ENCODE assay signal across 8 cellular contexts in genomic region chr17:29116652-29117439, GRCh38.
DNase-seq lines count a peak whose midpoint lies in the region; ATAC-seq lines count a peak whose summit lies in the region.

No MANE protein-coding gene starts in this region.

- H3K4me1 ChIP-seq in adipocyte (ENCODE audit: control insufficient read depth, insufficient read depth, low read length) = peaks cover 26% of the 10 kb centered on the region

- CTCF ChIA-PET in T-cell (lab: Charles Lee) = interaction anchor here (0.6 to 3.8 kb wide), 30 partner anchors 10 to 1898 kb away, joined by 3 to 74 read pairs (median 5); partner anchors contain the start of genes NEK8 (in 1 of the 2) and PHF12 (in 1 of the 2)

- POLR2A ChIA-PET in T-cell (lab: Charles Lee) = interaction anchor here in 1 of 2 donors (0.5 kb wide), 1 partner anchor 73 kb away, joined by 11 read pairs; no protein-coding TSS in a partner anchor

- intact Hi-C loops in left cardiac atrium (cut with DNase I) = loop anchor here in 1 of 2 donors (2.0 kb wide), 1 partner anchor 152 kb away; no protein-coding TSS in a partner anchor

- ATAC-seq in T-cell (replicated peaks in 1 of 4) = peak; percentile 75 to 80 (median 78)
- ATAC-seq in left cardiac atrium = peak; percentile 39 to 51
- ATAC-seq in HG02938 (IDR thresholded peaks at IDR 0.05; ENCODE audit: unreplicated experiment) = no peak
- ATAC-seq in GM21515 (IDR thresholded peaks at IDR 0.05; ENCODE audit: unreplicated experiment) = no peak

- H3K4me3 ChIP-seq in MG63 (no peak overlapping the region), adipocyte (ENCODE audit: low read length) (no peak overlapping the region)

- H3K4me3 Mint-ChIP-seq in T-cell = no peak overlapping the region

- H3K36me3 Mint-ChIP-seq in T-cell = peaks cover 26% of the 10 kb centered on the region

- no peaks in the 10 kb centered on the region for H3K27me3 Mint-ChIP-seq in T-cell

- H3K9me3 Mint-ChIP-seq in T-cell = no peaks in the 10 kb centered on the region

- H3K36me3 ChIP-seq in MG63 (peaks cover 14% of the 10 kb centered on the region; the same call in 1 of the 2 replicates), adipocyte (ENCODE audit: control insufficient read depth, insufficient read depth, low read length, severe bottlenecking) (peaks cover 26% of the 10 kb centered on the region)

- H3K9ac ChIP-seq in adipocyte (ENCODE audit: low read length) = no peak overlapping the region

- H3K9me3 ChIP-seq in MG63 = no peaks in the 10 kb centered on the region
- no peaks in the 10 kb centered on the region for H3K9me3 ChIP-seq in adipocyte (ENCODE audit: control insufficient read depth, low read length)

- H3K27me3 ChIP-seq in MG63 (no peaks in the 10 kb centered on the region), adipocyte (replicated peaks; ENCODE audit: control insufficient read depth, insufficient read depth, low read length) (no peaks in the 10 kb centered on the region)

- DNase-seq in DMS79 treated with DMSO at 0.1 percent for 48 hours (lab: John Stamatoyannopoulos, UW) (peak; percentile 33), MG63 (peak; percentile 69), T-cell (peak; percentile 41 to 81 (median 71)), adipocyte (ENCODE audit: low read depth) (peak; percentile 73), left cardiac atrium (peak; percentile 84), renal cortical epithelial cell (ENCODE audit: low read depth) (peak; percentile 28)

- no peak overlapping the region for H3K27ac Mint-ChIP-seq in T-cell

- H3K4me1 Mint-ChIP-seq in T-cell = peaks cover 5 to 8% (median 8%) of the 10 kb centered on the region in 3 donors

Comparison
In these comparisons a context has a peak if more than half of its experiments do, and no peak if none do; other contexts are left out.
1. DNase-seq: peak in every context shown above with its lines; median percentile 84 in left cardiac atrium; 73 in adipocyte; 71 in T-cell; 69 in MG63; 33 in DMS79 treated with DMSO at 0.1 percent for 48 hours; 28 in renal cortical epithelial cell.
2. ATAC-seq: peak in T-cell (4 of 4) and left cardiac atrium (2 of 2); none in HG02938 (single experiment) and GM21515 (single experiment).